In genomic region chr16:50542703-50543102, GRCh38 we compare ENCODE assay signal across 29 cellular contexts.
"Had no signal": no experiment of that assay in that cellular context is flagged by ENCODE, and none has a peak within 500 bp of the region (broad histone marks: within the 10 kb centered on the region; RNA-seq: fewer than 3 reads in every experiment).

No MANE protein-coding gene starts in this region.

- H3K36me3 ChIP-seq: stomach, suprapubic skin, thoracic aorta, thyroid gland, tibial artery, tibial nerve, transverse colon, upper lobe of left lung, upper lobe of right lung, uterus, vagina had no signal

- H3K4me3 ChIP-seq: stomach, suprapubic skin, testis, thoracic aorta, thyroid gland, tibial artery, tibial nerve, transverse colon, upper lobe of left lung, upper lobe of right lung, uterus, vagina had no signal

- H3K36me3 Mint-ChIP-seq: type B pancreatic cell had no signal

- ATAC-seq: stimulated activated effector memory CD8-positive, alpha-beta T cell treated with anti-CD3 and anti-CD28 coated beads, Interleukin-12 subunit alpha, Interleukin-12 subunit beta, amount 100 ng/mL, for 72 hours; stimulated activated memory B cell treated with anti-CD40 and anti-IgM and Interleukin-4, amounts not matched to agents 10 μg/mL and 1 μg/mL and 100 μg/mL, for 72 hours; stimulated activated naive B cell treated with anti-CD40 and anti-IgM and Interleukin-4, amounts not matched to agents 10 μg/mL and 1 μg/mL and 100 μg/mL, for 72 hours; stimulated activated naive CD8-positive, alpha-beta T cell treated with anti-CD3 and anti-CD28 coated beads, Interleukin-15, amount 100 ng/mL, for 72 hours; stimulated activated naive CD8-positive, alpha-beta T cell treated with anti-CD3 and anti-CD28 coated beads, Interleukin-15, Interleukin-2, amounts not matched to agents 100 U/mL and 50 U/mL, for 24 hours; upper lobe of right lung had no signal

- FAIRE-seq: urothelium cell line had no signal

- H3K27ac Mint-ChIP-seq: stimulated activated effector memory CD8-positive, alpha-beta T cell treated with anti-CD3 and anti-CD28 coated beads, Interleukin-12 subunit alpha, Interleukin-12 subunit beta, amount 100 ng/mL, for 72 hours; stimulated activated memory B cell treated with anti-CD40 and anti-IgM and Interleukin-4, amounts not matched to agents 10 μg/mL and 1 μg/mL and 100 μg/mL, for 72 hours; stimulated activated naive B cell treated with anti-CD40 and anti-IgM and Interleukin-4, amounts not matched to agents 10 μg/mL and 1 μg/mL and 100 μg/mL, for 72 hours; stimulated activated naive CD8-positive, alpha-beta T cell treated with anti-CD3 and anti-CD28 coated beads, Interleukin-15, amount 100 ng/mL, for 72 hours; stimulated activated naive CD8-positive, alpha-beta T cell treated with anti-CD3 and anti-CD28 coated beads, Interleukin-15, Interleukin-2, amounts not matched to agents 100 ng/mL and 50 ng/mL, for 24 hours; type B pancreatic cell had no signal

- H3K27ac ChIP-seq: stomach, suprapubic skin, testis, thoracic aorta, thyroid gland, tibial artery, tibial nerve, transverse colon, upper lobe of left lung, upper lobe of right lung, uterus, vagina had no signal

- H3K4me3 Mint-ChIP-seq: stimulated activated effector memory CD8-positive, alpha-beta T cell treated with anti-CD3 and anti-CD28 coated beads, Interleukin-12 subunit alpha, Interleukin-12 subunit beta, amount 100 ng/mL, for 72 hours; stimulated activated memory B cell treated with anti-CD40 and anti-IgM and Interleukin-4, amounts not matched to agents 10 μg/mL and 1 μg/mL and 100 μg/mL, for 72 hours; stimulated activated naive B cell treated with anti-CD40 and anti-IgM and Interleukin-4, amounts not matched to agents 10 μg/mL and 1 μg/mL and 100 μg/mL, for 72 hours; stimulated activated naive CD8-positive, alpha-beta T cell treated with anti-CD3 and anti-CD28 coated beads, Interleukin-15, amount 100 ng/mL, for 72 hours; stimulated activated naive CD8-positive, alpha-beta T cell treated with anti-CD3 and anti-CD28 coated beads, Interleukin-15, Interleukin-2, amounts not matched to agents 100 ng/mL and 50 ng/mL, for 24 hours; type B pancreatic cell had no signal

- H3K9me3 Mint-ChIP-seq: stimulated activated naive CD8-positive, alpha-beta T cell treated with anti-CD3 and anti-CD28 coated beads, Interleukin-15, Interleukin-2, amounts not matched to agents 100 ng/mL and 50 ng/mL, for 24 hours; type B pancreatic cell had no signal

- DNase-seq: stimulated activated CD4-positive, alpha-beta T cell treated with anti-CD3 and anti-CD28 coated beads, Interleukin-2, amount 100 ng/mL, for 48 hours; stimulated activated CD4-positive, alpha-beta T cell treated with anti-CD3 and anti-CD28 coated beads, Interleukin-4, amount 100 ng/mL, for 1 hour; stimulated activated CD4-positive, alpha-beta T cell treated with anti-CD3 and anti-CD28 coated beads, Interleukin-4, amount 100 ng/mL, for 24 hours; stimulated activated CD4-positive, alpha-beta T cell treated with anti-CD3 and anti-CD28 coated beads, Interleukin-4, amount 100 ng/mL, for 4 hours; stimulated activated CD8-positive, alpha-beta memory T cell treated with anti-CD3 and anti-CD28 coated beads, Interleukin-4, amount 100 ng/mL, for 48 hours; stimulated activated naive B cell treated with anti-CD40 and anti-IgM and Interleukin-4, amounts not matched to agents 10 μg/mL and 1 μg/mL and 100 μg/mL, for 72 hours; stimulated activated naive CD4-positive, alpha-beta T cell; stimulated activated naive CD4-positive, alpha-beta T cell treated with Interleukin-2 at 50 U/mL for 16 hours; stimulated activated naive CD8-positive, alpha-beta T cell treated with anti-CD3 and anti-CD28 coated beads, Interleukin-15, amount 100 ng/mL, for 72 hours; stimulated activated naive CD8-positive, alpha-beta T cell treated with anti-CD3 and anti-CD28 coated beads, Interleukin-15, Interleukin-2, amounts not matched to agents 100 U/mL and 50 U/mL, for 24 hours; stomach; substantia nigra; testis; thyroid gland; tibial artery; transverse colon; trophoblast cell; upper lobe of left lung; upper lobe of right lung; uterus had no signal

- H3K9me3 ChIP-seq: stomach, suprapubic skin, testis, thoracic aorta, thyroid gland, tibial artery, tibial nerve, transverse colon, upper lobe of left lung, upper lobe of right lung, uterus, vagina had no signal

- H3K27me3 ChIP-seq: suprapubic skin, testis, thyroid gland, tibial artery, upper lobe of right lung, uterus, vagina had no signal

- H3K4me1 ChIP-seq: upper lobe of right lung, uterus had no signal
